Comparison of ENCODE assay signal across 2 cellular contexts in genomic region chr1:54667797-54668196, GRCh38.
TF ChIP-seq lines count a peak whose summit lies in the region.

No MANE protein-coding gene starts in this region.

TF ChIP-seq in HepG2, 621 proteins besides CTCF, POLR2A, EP300 and RAD21:
- TF ChIP-seq ZNF331 (CRISPR knock-in tag; IDR thresholded peaks at IDR 0.05) (peak; percentile 98), SIN3B (IDR thresholded peaks at IDR 0.05; ENCODE audit: low read length) (no peak)

TF ChIP-seq in GM23338, 12 proteins besides CTCF, POLR2A, EP300 and RAD21:
- peak; percentile 80 for TF ChIP-seq ZNF331 (CRISPR knock-in tag; IDR thresholded peaks at IDR 0.05; ENCODE audit: low read depth)
- no peak for TF ChIP-seq EZH2 (IDR thresholded peaks at IDR 0.05; ENCODE audit: low read depth, unreplicated experiment)
TF ChIP-seq in GM23338: peak in this region for 1.
